ENCODE assay signal across 14 cellular contexts in the genomic region with DNA sequence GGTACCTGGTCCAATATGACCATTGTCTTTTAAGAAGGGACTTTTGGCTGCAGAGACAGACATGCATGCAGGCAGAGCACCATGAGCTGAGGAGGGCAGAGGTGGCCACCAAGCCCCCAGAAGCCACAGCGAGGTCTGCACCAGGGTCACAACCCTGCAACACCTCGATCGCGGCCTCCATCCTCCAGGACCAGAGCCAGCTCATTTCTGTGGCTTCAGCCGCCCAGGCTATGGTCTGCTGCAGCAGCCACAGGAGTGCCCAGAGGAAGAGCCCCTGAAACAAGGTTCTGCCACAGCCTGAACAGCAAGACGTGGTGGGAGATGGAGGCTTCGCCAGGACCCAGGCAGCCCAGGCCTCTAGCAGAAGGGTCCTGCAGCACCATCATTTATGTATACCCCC.
"Had no signal": no experiment of that assay in that cellular context is flagged by ENCODE, and none has a peak within 500 bp of the region (broad histone marks: within the 10 kb centered on the region; RNA-seq: fewer than 3 reads in every experiment).

No MANE protein-coding gene starts in this region.

- H3K36me3 ChIP-seq: uterus, WERI-Rb-1 had no signal

- H3K4me1 Mint-ChIP-seq: activated T-helper 17 cell treated with anti-CD3 and anti-CD28 coated beads, Interleukin-2, amount 50 U/mL, for 72 hours had no signal

- H3K4me2 ChIP-seq: hepatocyte had no signal

- H3K4me3 Mint-ChIP-seq: activated T-helper 17 cell treated with anti-CD3 and anti-CD28 coated beads, Interleukin-2, amount 50 U/mL, for 72 hours; stimulated activated naive B cell treated with anti-CD40 and anti-IgM and Interleukin-4, amounts not matched to agents 10 μg/mL and 1 μg/mL and 100 μg/mL, for 72 hours; T-helper 1 cell treated with Interleukin-12 subunit alpha and Interleukin-12 subunit beta and Interleukin-4 antibody, amounts not matched to agents 30 μg/mL and 1 μg/mL, for 36 hours had no signal

- H3K27me3 Mint-ChIP-seq: activated T-helper 17 cell treated with anti-CD3 and anti-CD28 coated beads, Interleukin-2, amount 50 U/mL, for 72 hours; stimulated activated naive B cell treated with anti-CD40 and anti-IgM and Interleukin-4, amounts not matched to agents 10 μg/mL and 1 μg/mL and 100 μg/mL, for 72 hours had no signal

- H3K4me3 ChIP-seq: ascending aorta, dorsolateral prefrontal cortex, hepatocyte, tibial artery, uterus had no signal

- H3K9me3 Mint-ChIP-seq: activated T-helper 17 cell treated with anti-CD3 and anti-CD28 coated beads, Interleukin-2, amount 50 U/mL, for 72 hours; T-helper 1 cell treated with Interleukin-12 subunit alpha and Interleukin-12 subunit beta and Interleukin-4 antibody, amounts not matched to agents 30 μg/mL and 1 μg/mL, for 36 hours had no signal

- H3K27me3 ChIP-seq: ascending aorta, dorsolateral prefrontal cortex, hepatocyte, tibial artery, uterus had no signal

- H3K9me3 ChIP-seq: ascending aorta, tibial artery, uterus had no signal

- H3K79me2 ChIP-seq: hepatocyte had no signal

- H2AFZ ChIP-seq: hepatocyte had no signal

- DNase-seq: activated CD4-positive, alpha-beta T cell treated with anti-CD3 and anti-CD28 coated beads, Interleukin-2, amount 50 U/mL, for 48 hours; activated naive CD4-positive, alpha-beta T cell treated with Interleukin-2 at 50 U/mL for 16 hours; kidney glomerular epithelial cell; midbrain; stimulated activated CD4-positive, alpha-beta T cell treated with anti-CD3 and anti-CD28 coated beads, Interleukin-2, amount 100 ng/mL, for 48 hours; stimulated activated naive B cell treated with anti-CD40 and anti-IgM and Interleukin-4, amounts not matched to agents 10 μg/mL and 1 μg/mL and 100 μg/mL, for 72 hours; tibial artery; uterus; WERI-Rb-1 had no signal

- H3K27ac Mint-ChIP-seq: activated T-helper 17 cell treated with anti-CD3 and anti-CD28 coated beads, Interleukin-2, amount 50 U/mL, for 72 hours; stimulated activated naive B cell treated with anti-CD40 and anti-IgM and Interleukin-4, amounts not matched to agents 10 μg/mL and 1 μg/mL and 100 μg/mL, for 72 hours; T-helper 1 cell treated with Interleukin-12 subunit alpha and Interleukin-12 subunit beta and Interleukin-4 antibody, amounts not matched to agents 30 μg/mL and 1 μg/mL, for 36 hours had no signal

- H3K27ac ChIP-seq: ascending aorta, dorsolateral prefrontal cortex, hepatocyte, tibial artery, uterus, WERI-Rb-1 had no signal

- H3K4me1 ChIP-seq: ascending aorta, tibial artery, uterus had no signal
